Comparison of ENCODE assay signal across 18 cellular contexts in the genomic region with DNA sequence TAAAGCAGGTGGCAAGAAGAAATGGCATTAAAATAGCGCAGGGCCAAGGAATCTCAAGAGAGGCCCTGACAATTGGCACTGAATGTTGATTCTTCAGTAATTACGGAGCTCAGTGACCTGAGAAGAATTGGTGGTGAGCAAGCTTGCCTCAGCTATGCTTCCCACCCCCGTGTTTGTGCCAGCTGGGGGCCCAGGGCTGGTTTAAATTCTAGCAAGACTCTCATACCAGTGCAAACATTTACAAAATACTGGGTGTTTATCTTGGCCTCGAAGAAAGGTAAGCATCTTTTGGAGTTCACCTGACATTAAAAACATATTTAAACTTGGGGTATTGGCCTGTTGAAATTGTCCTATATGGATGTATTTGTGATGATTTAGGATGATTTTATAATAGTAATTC.
A peak's percentile ranks its signal among the peaks of the same experiment; 100 is the strongest.
DNase-seq lines count a peak whose midpoint lies in the region; ATAC-seq, FAIRE-seq and TF ChIP-seq lines count a peak whose summit lies in the region.
"Had no signal": no experiment of that assay in that cellular context is flagged by ENCODE, and none has a peak within 500 bp of the region (broad histone marks: within the 10 kb centered on the region; RNA-seq: fewer than 3 reads in every experiment).

No MANE protein-coding gene starts in this region.

- no peak overlapping the region for H2BK15ac ChIP-seq in neuronal stem cell (ENCODE audit: low read length)

- TF ChIP-seq CTCF in astrocyte (IDR thresholded peaks at IDR 0.05; ENCODE audit: insufficient read depth, low read depth, low read length), result no peak
- TF ChIP-seq CTCF in dorsolateral prefrontal cortex (IDR thresholded peaks at IDR 0.05 in 54 of 56, conservative IDR thresholded peaks at IDR 0.05 in 2 of 56; ENCODE audit: low read depth in 1 of 56, partially characterized antibody in 56 of 56), result no peak

- H3K27me3 ChIP-seq in astrocyte (ENCODE audit: insufficient read depth, low read length), result no peaks in the 10 kb centered on the region
- H3K27me3 ChIP-seq in neuronal stem cell (ENCODE audit: control insufficient read depth in 3 of 3, insufficient read depth in 3 of 3, low read depth in 1 of 3, low read length in 3 of 3), result no peaks in the 10 kb centered on the region
- H3K27me3 ChIP-seq in dorsolateral prefrontal cortex, result peaks cover 0 to 3% (median 0%) of the 10 kb centered on the region in 45 donors
- H3K27me3 ChIP-seq: BLaER1 treated with 17β-estradiol and CSF1 and Interleukin-3, amounts not matched to agents 10 nM and 100 nM had no signal

- no peaks in the 10 kb centered on the region for H4K20me1 ChIP-seq in astrocyte (ENCODE audit: insufficient read depth, low read length)
- H4K20me1 ChIP-seq: BLaER1 treated with 17β-estradiol and CSF1 and Interleukin-3, amounts not matched to agents 10 nM and 100 nM had no signal

- peaks cover 3% of the 10 kb centered on the region for H3K9me3 Mint-ChIP-seq in astrocyte (ENCODE audit: unreplicated experiment)

- H3K36me3 Mint-ChIP-seq in astrocyte (ENCODE audit: low read depth, unreplicated experiment), result no peaks in the 10 kb centered on the region
- H3K36me3 Mint-ChIP-seq: CD4-positive, CD25-positive, alpha-beta regulatory T cell had no signal

- no peaks in the 10 kb centered on the region for H3K79me1 ChIP-seq in neuronal stem cell (ENCODE audit: low read depth, low read length)

- no peak overlapping the region for H3K4ac ChIP-seq in neuronal stem cell (ENCODE audit: low read length)

- peak; percentile 15 for ATAC-seq in left lobe of liver

- H4K91ac ChIP-seq in neuronal stem cell (ENCODE audit: low read depth, low read length, poor library complexity), result no peak overlapping the region

- peaks cover 16% of the 10 kb centered on the region for H3K4me1 Mint-ChIP-seq in astrocyte (ENCODE audit: low read depth, unreplicated experiment)

- H3K4me3 ChIP-seq in astrocyte (ENCODE audit: insufficient read depth, low read depth, low read length) (no peak overlapping the region), neuronal stem cell (ENCODE audit: low read length in 2 of 2) (no peak overlapping the region), dorsolateral prefrontal cortex (no peak overlapping the region)
- H3K4me3 ChIP-seq: BLaER1 treated with 17β-estradiol and CSF1 and Interleukin-3, amounts not matched to agents 10 nM and 100 nM had no signal

- H3K18ac ChIP-seq in neuronal stem cell (ENCODE audit: low read length), result no peak overlapping the region

- H3K27ac ChIP-seq in astrocyte (ENCODE audit: low read depth, low read length), result no peak overlapping the region
- peak overlapping the region; percentile 92 for H3K27ac ChIP-seq in neuronal stem cell (replicated peaks; ENCODE audit: low read length)
- H3K27ac ChIP-seq in dorsolateral prefrontal cortex, result no peak overlapping the region
- H3K27ac ChIP-seq: BLaER1 treated with 17β-estradiol and CSF1 and Interleukin-3, amounts not matched to agents 10 nM and 100 nM had no signal

- H3K9ac ChIP-seq in astrocyte (ENCODE audit: low read length), result no peak overlapping the region
- H3K9ac ChIP-seq in neuronal stem cell (ENCODE audit: low read depth, low read length, poor library complexity), result no peak overlapping the region
- H3K9ac ChIP-seq: BLaER1 treated with 17β-estradiol and CSF1 and Interleukin-3, amounts not matched to agents 10 nM and 100 nM had no signal

- H2BK12ac ChIP-seq in neuronal stem cell (ENCODE audit: low read length), result no peak overlapping the region

- no peaks in the 10 kb centered on the region for H3K27me3 Mint-ChIP-seq in astrocyte (ENCODE audit: low read depth, unreplicated experiment)
- H3K27me3 Mint-ChIP-seq: CD4-positive, CD25-positive, alpha-beta regulatory T cell had no signal

- H3K4me3 Mint-ChIP-seq in astrocyte (ENCODE audit: unreplicated experiment), result no peak overlapping the region
- H3K4me3 Mint-ChIP-seq: CD4-positive, CD25-positive, alpha-beta regulatory T cell; H9 had no signal

- H3K79me2 ChIP-seq in astrocyte (ENCODE audit: insufficient read depth, low read length), result no peaks in the 10 kb centered on the region

- no peak overlapping the region for H3K23ac ChIP-seq in neuronal stem cell (ENCODE audit: low read depth, low read length, poor library complexity)

- H3K9me3 ChIP-seq in astrocyte (ENCODE audit: insufficient read depth, low read depth, low read length), result no peaks in the 10 kb centered on the region
- H3K9me3 ChIP-seq in neuronal stem cell (replicated peaks in 1 of 2; ENCODE audit: control insufficient read depth in 2 of 2, insufficient read depth in 1 of 2, low read depth in 1 of 2, low read length in 2 of 2), result peaks cover 0 to 8% of the 10 kb centered on the region in 2 donors

- H3K36me3 ChIP-seq in astrocyte (ENCODE audit: insufficient read depth, low read length), result no peaks in the 10 kb centered on the region
- no peaks in the 10 kb centered on the region for H3K36me3 ChIP-seq in neuronal stem cell (replicated peaks in 1 of 2; ENCODE audit: control insufficient read depth in 2 of 2, insufficient read depth in 2 of 2, low read length in 2 of 2)
- H3K36me3 ChIP-seq: BLaER1 treated with 17β-estradiol and CSF1 and Interleukin-3, amounts not matched to agents 10 nM and 100 nM had no signal

- H2BK5ac ChIP-seq in neuronal stem cell (ENCODE audit: low read length), result no peak overlapping the region

- H3K4me1 ChIP-seq in astrocyte (ENCODE audit: insufficient read depth, low read length) (peaks cover 4% of the 10 kb centered on the region), neuronal stem cell (ENCODE audit: control insufficient read depth in 2 of 2, insufficient read depth in 1 of 2, low read depth in 1 of 2, low read length in 2 of 2) (peaks cover 8 to 9% of the 10 kb centered on the region in 2 donors)

- no peak overlapping the region for H4K8ac ChIP-seq in neuronal stem cell (ENCODE audit: low read depth, low read length)

- DNase-seq in COR-L47 (lab: John Stamatoyannopoulos, UW) (peak; percentile 4), astrocyte (ENCODE audit: low read depth) (peak; percentile 63), left lobe of liver (ENCODE audit: low spot score) (no peak), neuronal stem cell (ENCODE audit: low spot score) (no peak), DMS53 (lab: John Stamatoyannopoulos, UW) (no peak), dorsolateral prefrontal cortex (no peak)
- DNase-seq in activated CD4-positive, alpha-beta T cell treated with anti-CD3 and anti-CD28 coated beads, Interleukin-2, amount 50 U/mL, for 4 hours, result no peak
- DNase-seq in stimulated activated CD4-positive, alpha-beta T cell treated with anti-CD3 and anti-CD28 coated beads, Interleukin-15, amount 100 ng/mL, for 24 hours, result no peak
- DNase-seq: ACHN; Calu3; CD4-positive, CD25-positive, alpha-beta regulatory T cell; DMS79 treated with DMSO at 0.1 percent for 48 hours; EL; GOT3; H9 had no signal

- no peak overlapping the region for H3K4me2 ChIP-seq in astrocyte (ENCODE audit: low read length)
- H3K4me2 ChIP-seq in neuronal stem cell (ENCODE audit: insufficient read depth, low read length, poor library complexity, severe bottlenecking), result no peak overlapping the region
- H3K4me2 ChIP-seq: BLaER1 treated with 17β-estradiol and CSF1 and Interleukin-3, amounts not matched to agents 10 nM and 100 nM had no signal

- H3K27ac Mint-ChIP-seq in astrocyte (ENCODE audit: unreplicated experiment), result no peak overlapping the region
- H3K27ac Mint-ChIP-seq: H9 had no signal

- WGBS in neuronal stem cell (ENCODE audit: extremely low coverage in 2 of 2, insufficient read length in 2 of 2, insufficient replicate concordance in 1 of 2), 2 donors, result no CpG with 5 or more reads among the region's 4 CpGs

- intact Hi-C loops in dorsolateral prefrontal cortex (cut with DNase I), result no loop called here

- H2AFZ ChIP-seq in astrocyte (ENCODE audit: low read depth, low read length) (no peak overlapping the region), neuronal stem cell (ENCODE audit: low read length) (no peak overlapping the region)

- no peak for FAIRE-seq in astrocyte (lab: Jason Lieb, UNC)
- FAIRE-seq: G401.6, GM12891 had no signal

- no peak overlapping the region for H2AK5ac ChIP-seq in neuronal stem cell (ENCODE audit: low read depth, low read length)

- H3K14ac ChIP-seq in neuronal stem cell (ENCODE audit: low read length), result no peak overlapping the region

- H2BK120ac ChIP-seq in neuronal stem cell (ENCODE audit: low read depth, low read length), result no peak overlapping the region

Comparison
In these comparisons a context has a peak if more than half of its experiments do, and no peak if none do; other contexts are left out.
1. DNase-seq: peak in COR-L47 (single experiment) and astrocyte (single experiment); none in left lobe of liver (single experiment), neuronal stem cell (single experiment), activated CD4-positive, alpha-beta T cell treated with anti-CD3 and anti-CD28 coated beads, Interleukin-2, amount 50 U/mL, for 4 hours (0 of 2), stimulated activated CD4-positive, alpha-beta T cell treated with anti-CD3 and anti-CD28 coated beads, Interleukin-15, amount 100 ng/mL, for 24 hours (single experiment), DMS53 (single experiment) and dorsolateral prefrontal cortex (0 of 10).